1 cellular context compared by ENCODE assay signal in genomic region chr14:37501877-37502276, GRCh38.
A peak's percentile ranks its signal among the peaks of the same experiment; 100 is the strongest.
TF ChIP-seq lines count a peak whose summit lies in the region.

No MANE protein-coding gene starts in this region.

TF ChIP-seq in HepG2, 621 proteins besides CTCF, POLR2A, EP300 and RAD21 (continued from another document):
- peak; percentile 47; the same call in 1 of the 2 replicates for TF ChIP-seq ZNF281 (CRISPR knock-in tag; IDR thresholded peaks at IDR 0.05; ENCODE audit: borderline replicate concordance)
- TF ChIP-seq POGZ (CRISPR knock-in tag; IDR thresholded peaks at IDR 0.05) = peak; percentile 61
- TF ChIP-seq ZNF687 (CRISPR knock-in tag; IDR thresholded peaks at IDR 0.05) = peak; percentile 43
TF ChIP-seq in HepG2: peak in this region for 8.
